Comparison of ENCODE assay signal across 1 cellular context in the genomic region with DNA sequence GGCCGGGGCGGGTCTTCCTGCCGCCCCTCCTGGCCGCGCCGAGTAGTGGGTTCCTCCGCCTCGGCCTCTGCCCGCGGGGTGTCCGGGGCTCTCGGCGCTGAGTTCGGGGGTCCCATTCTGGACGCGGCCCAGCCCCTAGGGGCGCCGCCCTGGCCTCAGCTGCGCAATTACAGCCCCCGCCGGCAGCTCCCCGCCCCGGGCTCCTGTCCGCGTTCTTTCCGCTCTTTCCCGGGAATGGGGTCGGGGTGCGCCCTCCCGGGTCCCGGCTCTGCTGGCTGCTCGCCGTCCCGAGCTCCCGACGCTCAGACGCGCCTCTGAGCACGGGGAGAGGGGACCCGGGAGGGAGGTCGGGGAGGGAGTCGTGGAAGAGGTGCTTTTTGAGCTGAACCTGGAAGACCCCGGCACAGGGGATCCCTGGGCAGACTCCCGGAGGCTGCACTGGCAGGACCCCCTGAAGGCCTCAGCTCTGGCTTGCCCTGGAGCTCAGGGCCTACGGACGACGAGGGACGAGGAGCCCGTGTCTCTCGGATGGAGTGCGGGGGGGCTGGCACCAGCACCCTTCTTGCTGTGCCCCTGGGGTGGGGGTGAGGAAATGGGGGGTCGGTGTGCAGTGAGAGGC.
TF ChIP-seq lines count a peak whose summit lies in the region.

No MANE protein-coding gene starts in this region.

TF ChIP-seq in WTC11, 78 proteins besides CTCF, POLR2A, EP300 and RAD21 (continued from another document):
- TF ChIP-seq, protein P1, sequence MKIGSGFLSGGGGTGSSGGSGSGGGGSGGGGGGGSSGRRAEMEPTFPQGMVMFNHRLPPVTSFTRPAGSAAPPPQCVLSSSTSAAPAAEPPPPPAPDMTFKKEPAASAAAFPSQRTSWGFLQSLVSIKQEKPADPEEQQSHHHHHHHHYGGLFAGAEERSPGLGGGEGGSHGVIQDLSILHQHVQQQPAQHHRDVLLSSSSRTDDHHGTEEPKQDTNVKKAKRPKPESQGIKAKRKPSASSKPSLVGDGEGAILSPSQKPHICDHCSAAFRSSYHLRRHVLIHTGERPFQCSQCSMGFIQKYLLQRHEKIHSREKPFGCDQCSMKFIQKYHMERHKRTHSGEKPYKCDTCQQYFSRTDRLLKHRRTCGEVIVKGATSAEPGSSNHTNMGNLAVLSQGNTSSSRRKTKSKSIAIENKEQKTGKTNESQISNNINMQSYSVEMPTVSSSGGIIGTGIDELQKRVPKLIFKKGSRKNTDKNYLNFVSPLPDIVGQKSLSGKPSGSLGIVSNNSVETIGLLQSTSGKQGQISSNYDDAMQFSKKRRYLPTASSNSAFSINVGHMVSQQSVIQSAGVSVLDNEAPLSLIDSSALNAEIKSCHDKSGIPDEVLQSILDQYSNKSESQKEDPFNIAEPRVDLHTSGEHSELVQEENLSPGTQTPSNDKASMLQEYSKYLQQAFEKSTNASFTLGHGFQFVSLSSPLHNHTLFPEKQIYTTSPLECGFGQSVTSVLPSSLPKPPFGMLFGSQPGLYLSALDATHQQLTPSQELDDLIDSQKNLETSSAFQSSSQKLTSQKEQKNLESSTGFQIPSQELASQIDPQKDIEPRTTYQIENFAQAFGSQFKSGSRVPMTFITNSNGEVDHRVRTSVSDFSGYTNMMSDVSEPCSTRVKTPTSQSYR (CRISPR knock-in tag; IDR thresholded peaks at IDR 0.05) = no peak
- TF ChIP-seq NFATC4 (CRISPR knock-in tag; IDR thresholded peaks at IDR 0.05) (no peak), ZNF317 (CRISPR knock-in tag; IDR thresholded peaks at IDR 0.05; ENCODE audit: borderline replicate concordance, low read depth) (no peak)
- TF ChIP-seq, protein P2, sequence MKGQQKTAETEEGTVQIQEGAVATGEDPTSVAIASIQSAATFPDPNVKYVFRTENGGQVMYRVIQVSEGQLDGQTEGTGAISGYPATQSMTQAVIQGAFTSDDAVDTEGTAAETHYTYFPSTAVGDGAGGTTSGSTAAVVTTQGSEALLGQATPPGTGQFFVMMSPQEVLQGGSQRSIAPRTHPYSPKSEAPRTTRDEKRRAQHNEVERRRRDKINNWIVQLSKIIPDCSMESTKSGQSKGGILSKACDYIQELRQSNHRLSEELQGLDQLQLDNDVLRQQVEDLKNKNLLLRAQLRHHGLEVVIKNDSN (CRISPR knock-in tag; IDR thresholded peaks at IDR 0.05) = no peak
